In genomic region chr7:55111007-55111406, GRCh38 we compare ENCODE assay signal across 11 cellular contexts.
DNase-seq lines count a peak whose midpoint lies in the region; ATAC-seq, FAIRE-seq and TF ChIP-seq lines count a peak whose summit lies in the region.
"Had no signal": no experiment of that assay in that cellular context is flagged by ENCODE, and none has a peak within 500 bp of the region (broad histone marks: within the 10 kb centered on the region; RNA-seq: fewer than 3 reads in every experiment).

No MANE protein-coding gene starts in this region.

- no peak overlapping the region for H3K4me3 ChIP-seq in SK-N-SH (ENCODE audit: low read depth in 2 of 2, low read length in 1 of 2)
- peak overlapping the region in 2 of 3 experiments; percentile 40 to 53 for H3K4me3 ChIP-seq in keratinocyte (ENCODE audit: control insufficient read depth in 2 of 3, extremely low read depth in 1 of 3, insufficient read depth in 2 of 3, low read depth in 1 of 3, low read length in 3 of 3)
- no peak overlapping the region for H3K4me3 ChIP-seq in upper lobe of right lung
- H3K4me3 ChIP-seq: right lobe of liver had no signal

- H3K27me3 ChIP-seq in SK-N-SH (ENCODE audit: insufficient read depth) (no peaks in the 10 kb centered on the region), keratinocyte (ENCODE audit: control insufficient read depth, extremely low read depth, insufficient read depth, low read length) (no peaks in the 10 kb centered on the region), upper lobe of right lung (no peaks in the 10 kb centered on the region)
- H3K27me3 ChIP-seq: right lobe of liver had no signal

- intact Hi-C loops in upper lobe of right lung (cut with DNase I) = no loop called here

- H3K9ac ChIP-seq in SK-N-SH (no peak overlapping the region), keratinocyte (ENCODE audit: control insufficient read depth, extremely low read depth, insufficient read depth, low read length) (peak overlapping the region; percentile 76)

- TF ChIP-seq RAD21 in SK-N-SH (IDR thresholded peaks at IDR 0.05; ENCODE audit: low read length) = no peak

- H3K27ac ChIP-seq in SK-N-SH (ENCODE audit: low read depth in 2 of 2, low read length in 1 of 2) (peak overlapping the region; percentile 46 to 67), keratinocyte (ENCODE audit: control insufficient read depth, insufficient read depth, low read length) (peak overlapping the region; percentile 91), upper lobe of right lung (peak overlapping the region; percentile 61)
- H3K27ac ChIP-seq: right lobe of liver had no signal

- no peaks in the 10 kb centered on the region for H3K9me3 ChIP-seq in SK-N-SH
- no peaks in the 10 kb centered on the region for H3K9me3 ChIP-seq in keratinocyte (ENCODE audit: control insufficient read depth, low read depth, low read length)
- H3K9me3 ChIP-seq in upper lobe of right lung = no peaks in the 10 kb centered on the region
- H3K9me3 ChIP-seq: right lobe of liver had no signal

- FAIRE-seq in keratinocyte (lab: Jason Lieb, UNC) = peak; percentile 94
- FAIRE-seq: A204.1 had no signal

- H3K79me2 ChIP-seq in SK-N-SH (ENCODE audit: insufficient read depth) (peaks cover 97% of the 10 kb centered on the region), keratinocyte (ENCODE audit: control insufficient read depth, insufficient read depth, low read length) (peaks cover 81% of the 10 kb centered on the region)

- TF ChIP-seq EP300 in SK-N-SH (IDR thresholded peaks at IDR 0.05; ENCODE audit: borderline replicate concordance in 1 of 2, low read depth in 1 of 2, low read length in 1 of 2) = no peak; a peak in 1 of 4 replicates

- no peak overlapping the region for H2AFZ ChIP-seq in SK-N-SH (ENCODE audit: low read depth)
- no peak overlapping the region for H2AFZ ChIP-seq in keratinocyte (ENCODE audit: control insufficient read depth, low read length)

- CTCF ChIA-PET in SK-N-SH (lab: Yijun Ruan, JAX) = interaction anchor here (0.9 to 1.5 kb wide), 5 partner anchors 22 to 337 kb away, joined by 3 to 7 read pairs (median 3); no protein-coding TSS in a partner anchor

- peaks cover 0 to 12% of the 10 kb centered on the region in 2 experiments for H3K36me3 ChIP-seq in SK-N-SH (replicated peaks in 1 of 2; ENCODE audit: control insufficient read depth in 1 of 2, insufficient read depth in 2 of 2, low read length in 1 of 2)
- H3K36me3 ChIP-seq in keratinocyte (ENCODE audit: control insufficient read depth in 2 of 2, extremely low read depth in 1 of 2, insufficient read depth in 2 of 2, low read length in 2 of 2) = peaks cover 2 to 14% of the 10 kb centered on the region in 2 experiments
- no peaks in the 10 kb centered on the region for H3K36me3 ChIP-seq in upper lobe of right lung
- H3K36me3 ChIP-seq: right lobe of liver had no signal

- no peaks in the 10 kb centered on the region for H3K9me2 ChIP-seq in SK-N-SH

- H3K4me1 ChIP-seq in SK-N-SH (ENCODE audit: control insufficient read depth in 1 of 2, insufficient read depth in 2 of 2, low read depth in 1 of 2, low read length in 1 of 2) (peaks cover 43 to 49% of the 10 kb centered on the region in 2 experiments), keratinocyte (ENCODE audit: control insufficient read depth, extremely low read depth, insufficient read depth, low read length) (peaks cover 77% of the 10 kb centered on the region), upper lobe of right lung (peaks cover 41% of the 10 kb centered on the region)

- TF ChIP-seq CTCF in SK-N-SH (IDR thresholded peaks at IDR 0.05) = no peak
- TF ChIP-seq CTCF in keratinocyte (optimal IDR thresholded peaks at IDR 0.05 in 1 of 3, IDR thresholded peaks at IDR 0.05 in 1 of 3, conservative IDR thresholded peaks at IDR 0.05 in 1 of 3; ENCODE audit: extremely low read depth in 1 of 3, insufficient read depth in 2 of 3, low read length in 3 of 3) = no peak
- TF ChIP-seq CTCF in upper lobe of right lung (IDR thresholded peaks at IDR 0.05) = no peak

- peaks cover 20% of the 10 kb centered on the region for H3F3A ChIP-seq in SK-N-SH (replicated peaks; ENCODE audit: insufficient read depth)

- dilution Hi-C loops in keratinocyte (cut with MboI; ENCODE audit: extremely low pct_ligation_motif_present, low sequenced_read_pairs) = no loop called here

- 55% methylated on average over 10 of the region's 10 CpGs for WGBS in SK-N-SH (ENCODE audit: low lambda C conversion rate)

- H3K4me2 ChIP-seq in SK-N-SH (peak overlapping the region; percentile 42), keratinocyte (ENCODE audit: control insufficient read depth, extremely low read depth, insufficient read depth, low read depth, low read length) (peak overlapping the region; percentile 83)

- peak; percentile 78 for ATAC-seq in upper lobe of right lung
- no peak for ATAC-seq in GM18520 (IDR thresholded peaks at IDR 0.05; ENCODE audit: unreplicated experiment)
- no peak for ATAC-seq in HG03135 (IDR thresholded peaks at IDR 0.05; ENCODE audit: unreplicated experiment)

- H3K9me1 ChIP-seq in keratinocyte (ENCODE audit: control insufficient read depth, extremely low read depth, insufficient read depth, low read length) = peaks cover 3% of the 10 kb centered on the region

- POLR2A ChIA-PET in SK-N-SH (lab: Yijun Ruan, JAX) = no interaction called here

- H4K20me1 ChIP-seq in SK-N-SH (ENCODE audit: insufficient read depth) = peaks cover 50% of the 10 kb centered on the region
- H4K20me1 ChIP-seq in keratinocyte (ENCODE audit: control insufficient read depth, extremely low read depth, insufficient read depth, low read length) = peaks cover 9% of the 10 kb centered on the region

- peak; percentile 8 for DNase-seq in NCI-H1694 (lab: John Stamatoyannopoulos, UW)
- DNase-seq in NCI-H1694 treated with DMSO at 0.1 percent for 48 hours (lab: John Stamatoyannopoulos, UW) = no peak
- no peak for DNase-seq in SK-N-SH
- DNase-seq in keratinocyte (ENCODE audit: low read depth, low spot score) = no peak
- DNase-seq in upper lobe of right lung = no peak
- DNase-seq in pons (ENCODE audit: low spot score) = no peak
- DNase-seq: activated naive CD4-positive, alpha-beta T cell treated with anti-CD3 and anti-CD28 coated beads for 36 hours; right lobe of liver had no signal

TF ChIP-seq in SK-N-SH, 30 proteins besides CTCF, POLR2A, EP300 and RAD21:
- TF ChIP-seq TEAD4 (IDR thresholded peaks at IDR 0.05; ENCODE audit: borderline replicate concordance, insufficient read depth) = 0 out of 2 replicates have a peak, but pooled peaks have one; percentile 30
- TF ChIP-seq FOSL2 (IDR thresholded peaks at IDR 0.05; ENCODE audit: borderline replicate concordance, low read depth) = no peak
- peak; percentile 40; the same call in 1 of the 2 replicates for TF ChIP-seq POLR2AphosphoS5 (IDR thresholded peaks at IDR 0.05; ENCODE audit: low read depth, low read length)
- peak; percentile 55; the same call in 1 of the 2 replicates for TF ChIP-seq TCF12 (IDR thresholded peaks at IDR 0.05)
- TF ChIP-seq PBX3 (IDR thresholded peaks at IDR 0.05) = peak; percentile 53; the same call in 1 of the 2 replicates
- 0 out of 2 replicates have a peak, but pooled peaks have one; percentile 22 for TF ChIP-seq RXRA (IDR thresholded peaks at IDR 0.05; ENCODE audit: borderline replicate concordance, low read depth)
- TF ChIP-seq IRF3 (IDR thresholded peaks at IDR 0.05; ENCODE audit: low read depth, low read length) = no peak
- 0 out of 2 replicates have a peak, but pooled peaks have one; percentile 22 for TF ChIP-seq YY1 (IDR thresholded peaks at IDR 0.05; ENCODE audit: low read depth)
- TF ChIP-seq TAF1 (IDR thresholded peaks at IDR 0.05; ENCODE audit: borderline replicate concordance, low read depth, low read length) = no peak

Comparison
In these comparisons a context has a peak if more than half of its experiments do, and no peak if none do; other contexts are left out.
1. H3K4me3 ChIP-seq: peak in keratinocyte (2 of 3); none in SK-N-SH (0 of 2) and upper lobe of right lung (single experiment).
2. Peak in every context shown above with its lines, with median percentiles within 50 percentile points of each other: H3K27ac ChIP-seq.